ENCODE assay signal across 12 cellular contexts in the genomic region with DNA sequence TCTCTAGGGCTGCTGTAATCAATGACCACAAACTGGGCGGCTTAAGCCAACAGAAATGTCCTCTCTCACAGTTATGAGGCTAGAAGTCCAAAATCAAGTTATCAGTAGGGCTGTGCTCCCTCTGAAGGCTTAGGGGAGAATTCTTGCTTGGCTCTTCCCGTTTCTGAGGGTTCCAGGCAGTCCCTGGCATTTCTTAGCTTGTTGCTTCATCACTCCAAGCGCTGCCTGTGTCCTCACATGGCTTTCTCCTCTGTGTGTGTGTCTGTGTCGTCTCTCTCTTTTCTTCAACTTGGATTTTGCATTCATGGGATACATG. TPM values are rescaled to one million over a fixed set of nuclear protein-coding genes. Genes with fewer than 3 reads are reported as not detected.
DNase-seq lines count a peak whose midpoint lies in the region; ATAC-seq and TF ChIP-seq lines count a peak whose summit lies in the region.
"Had no signal": no experiment of that assay in that cellular context is flagged by ENCODE, and none has a peak within 500 bp of the region (broad histone marks: within the 10 kb centered on the region; RNA-seq: fewer than 3 reads in every experiment).

No MANE protein-coding gene starts in this region.

- H3K9me3 ChIP-seq in BLaER1 treated with 17β-estradiol and CSF1 and Interleukin-3, amounts not matched to agents 10 nM and 100 nM (replicated peaks in 1 of 11) = peaks cover 0 to 5% (median 0%) of the 10 kb centered on the region in 11 experiments; a peak in 2 of 22 replicates

- H3K27ac ChIP-seq in BLaER1 treated with 17β-estradiol and CSF1 and Interleukin-3, amounts not matched to agents 10 nM and 100 nM = no peak overlapping the region
- H3K27ac ChIP-seq: VCaP had no signal

- no peak overlapping the region for H3K4me3 ChIP-seq in BLaER1 treated with 17β-estradiol and CSF1 and Interleukin-3, amounts not matched to agents 10 nM and 100 nM

- H3K27ac Mint-ChIP-seq in glutamatergic neuron (ENCODE audit: unreplicated experiment) = peak overlapping the region; percentile 62
- H3K27ac Mint-ChIP-seq in activated naive CD4-positive, alpha-beta T cell treated with anti-CD3 and anti-CD28 coated beads, Interleukin-2, amount 10 ng/mL, durations not matched to agents 7 days and 5 days = no peak overlapping the region

- H4K20me1 ChIP-seq in BLaER1 treated with 17β-estradiol and CSF1 and Interleukin-3, amounts not matched to agents 10 nM and 100 nM = no peaks in the 10 kb centered on the region

- no peak for TF ChIP-seq CTCF in glutamatergic neuron (IDR thresholded peaks at IDR 0.05; ENCODE audit: partially characterized antibody, unreplicated experiment)

- no peaks in the 10 kb centered on the region for H3K27me3 ChIP-seq in BLaER1 treated with 17β-estradiol and CSF1 and Interleukin-3, amounts not matched to agents 10 nM and 100 nM

- H3K4me1 Mint-ChIP-seq in glutamatergic neuron (ENCODE audit: low read depth, unreplicated experiment) = peaks cover 33% of the 10 kb centered on the region
- H3K4me1 Mint-ChIP-seq in activated naive CD4-positive, alpha-beta T cell treated with anti-CD3 and anti-CD28 coated beads, Interleukin-2, amount 10 ng/mL, durations not matched to agents 7 days and 5 days = no peaks in the 10 kb centered on the region
- H3K4me1 Mint-ChIP-seq in activated T-cell treated with anti-CD3 and anti-CD28 coated beads, Interleukin-2, amount 50 U/mL, for 4 hours (ENCODE audit: low read depth) = no peaks in the 10 kb centered on the region

- H3K9me3 Mint-ChIP-seq in glutamatergic neuron (ENCODE audit: unreplicated experiment) = peaks cover 10% of the 10 kb centered on the region
- H3K9me3 Mint-ChIP-seq in activated naive CD4-positive, alpha-beta T cell treated with anti-CD3 and anti-CD28 coated beads, Interleukin-2, amount 10 ng/mL, durations not matched to agents 7 days and 5 days = no peaks in the 10 kb centered on the region
- H3K9me3 Mint-ChIP-seq in activated T-cell treated with anti-CD3 and anti-CD28 coated beads, Interleukin-2, amount 50 U/mL, for 4 hours = no peaks in the 10 kb centered on the region

- peak; percentile 94 for ATAC-seq in sciatic nerve
- no peak for ATAC-seq in activated T-cell treated with anti-CD3 and anti-CD28 coated beads, Interleukin-2, amount 50 U/mL, for 4 hours

- H3K4me2 ChIP-seq in BLaER1 treated with 17β-estradiol and CSF1 and Interleukin-3, amounts not matched to agents 10 nM and 100 nM = peak overlapping the region; percentile 2 to 72 (median 59); a peak in 18 of 22 replicates

- no peaks in the 10 kb centered on the region for H3K36me3 Mint-ChIP-seq in glutamatergic neuron (ENCODE audit: unreplicated experiment)
- H3K36me3 Mint-ChIP-seq in activated naive CD4-positive, alpha-beta T cell treated with anti-CD3 and anti-CD28 coated beads, Interleukin-2, amount 10 ng/mL, durations not matched to agents 7 days and 5 days = no peaks in the 10 kb centered on the region
- H3K36me3 Mint-ChIP-seq in activated T-cell treated with anti-CD3 and anti-CD28 coated beads, Interleukin-2, amount 50 U/mL, for 4 hours (ENCODE audit: insufficient read depth) = no peaks in the 10 kb centered on the region

- no peak overlapping the region for H3K9ac ChIP-seq in BLaER1 treated with 17β-estradiol and CSF1 and Interleukin-3, amounts not matched to agents 10 nM and 100 nM

- H3K36me3 ChIP-seq in BLaER1 treated with 17β-estradiol and CSF1 and Interleukin-3, amounts not matched to agents 10 nM and 100 nM = no peaks in the 10 kb centered on the region

- intact Hi-C loops in sciatic nerve (cut with DNase I) = no loop called here

- H3K27me3 Mint-ChIP-seq in glutamatergic neuron (ENCODE audit: unreplicated experiment) = peaks cover 3% of the 10 kb centered on the region
- peaks cover 15% of the 10 kb centered on the region for H3K27me3 Mint-ChIP-seq in activated naive CD4-positive, alpha-beta T cell treated with anti-CD3 and anti-CD28 coated beads, Interleukin-2, amount 10 ng/mL, durations not matched to agents 7 days and 5 days
- H3K27me3 Mint-ChIP-seq in activated T-cell treated with anti-CD3 and anti-CD28 coated beads, Interleukin-2, amount 50 U/mL, for 4 hours (ENCODE audit: low read depth) = peaks cover 13% of the 10 kb centered on the region

- peak; percentile 47 for DNase-seq in SKM-1 (lab: John Stamatoyannopoulos, UW; ENCODE audit: unreplicated experiment)
- DNase-seq in glutamatergic neuron = no peak
- no peak for DNase-seq in sciatic nerve (ENCODE audit: low spot score)
- DNase-seq in activated gamma-delta T cell treated with Interleukin-2 at 50 U/mL for 16 hours = no peak
- no peak for DNase-seq in activated naive CD4-positive, alpha-beta T cell treated with anti-CD3 and anti-CD28 coated beads, Interleukin-2, amount 10 ng/mL, durations not matched to agents 7 days and 5 days
- no peak for DNase-seq in activated T-cell treated with anti-CD3 and anti-CD28 coated beads, Interleukin-2, amount 50 U/mL, for 4 hours
- no peak for DNase-seq in stimulated activated naive CD4-positive, alpha-beta T cell treated with Interleukin-2 at 50 U/mL for 16 hours (lab: John Stamatoyannopoulos, UW)
- DNase-seq: COR-L47, dermis blood vessel endothelial cell, NCI-H1092 had no signal

- peak overlapping the region; percentile 63 for H3K4me3 Mint-ChIP-seq in glutamatergic neuron (ENCODE audit: unreplicated experiment)
- H3K4me3 Mint-ChIP-seq in activated naive CD4-positive, alpha-beta T cell treated with anti-CD3 and anti-CD28 coated beads, Interleukin-2, amount 10 ng/mL, durations not matched to agents 7 days and 5 days = no peak overlapping the region
- H3K4me3 Mint-ChIP-seq in activated T-cell treated with anti-CD3 and anti-CD28 coated beads, Interleukin-2, amount 50 U/mL, for 4 hours = no peak overlapping the region

- H3K4me1 ChIP-seq in BLaER1 treated with 17β-estradiol and CSF1 and Interleukin-3, amounts not matched to agents 10 nM and 100 nM = peaks cover 8 to 25% (median 22%) of the 10 kb centered on the region in 10 experiments; a peak in 17 of 20 replicates

- CTCF ChIA-PET in activated naive CD4-positive, alpha-beta T cell treated with anti-CD3 and anti-CD28 coated beads, Interleukin-2, amount 10 ng/mL, durations not matched to agents 7 days and 5 days (lab: Charles Lee) = no interaction called here

RNA-seq across cellular contexts. Expression of a gene that starts 13.7 kb away (rescaled TPM):
- 124 TPM for total RNA-seq in glutamatergic neuron (ENCODE audit: unreplicated experiment)
- 98.8 TPM for total RNA-seq in sciatic nerve
- total RNA-seq in activated T-cell treated with anti-CD3 and anti-CD28 coated beads, Interleukin-2, amount 50 U/mL, for 4 hours = 1 to 10 TPM in 1 of 3 donors, under 1 TPM in 2; 0.24 to 1.1 (median 0.30) TPM

Comparison
In these comparisons a context has a peak if more than half of its experiments do, and no peak if none do; other contexts are left out.
1. RNA of a gene that starts 13.7 kb away (total RNA-seq): 124 TPM in glutamatergic neuron (single experiment) and 98.8 TPM in sciatic nerve (single experiment); 0.24 to 1.1 TPM in activated T-cell treated with anti-CD3 and anti-CD28 coated beads, Interleukin-2, amount 50 U/mL, for 4 hours; every median in the first group is over 10 times any median in the second.